ENCODE assay signal across 8 cellular contexts in the genomic region with DNA sequence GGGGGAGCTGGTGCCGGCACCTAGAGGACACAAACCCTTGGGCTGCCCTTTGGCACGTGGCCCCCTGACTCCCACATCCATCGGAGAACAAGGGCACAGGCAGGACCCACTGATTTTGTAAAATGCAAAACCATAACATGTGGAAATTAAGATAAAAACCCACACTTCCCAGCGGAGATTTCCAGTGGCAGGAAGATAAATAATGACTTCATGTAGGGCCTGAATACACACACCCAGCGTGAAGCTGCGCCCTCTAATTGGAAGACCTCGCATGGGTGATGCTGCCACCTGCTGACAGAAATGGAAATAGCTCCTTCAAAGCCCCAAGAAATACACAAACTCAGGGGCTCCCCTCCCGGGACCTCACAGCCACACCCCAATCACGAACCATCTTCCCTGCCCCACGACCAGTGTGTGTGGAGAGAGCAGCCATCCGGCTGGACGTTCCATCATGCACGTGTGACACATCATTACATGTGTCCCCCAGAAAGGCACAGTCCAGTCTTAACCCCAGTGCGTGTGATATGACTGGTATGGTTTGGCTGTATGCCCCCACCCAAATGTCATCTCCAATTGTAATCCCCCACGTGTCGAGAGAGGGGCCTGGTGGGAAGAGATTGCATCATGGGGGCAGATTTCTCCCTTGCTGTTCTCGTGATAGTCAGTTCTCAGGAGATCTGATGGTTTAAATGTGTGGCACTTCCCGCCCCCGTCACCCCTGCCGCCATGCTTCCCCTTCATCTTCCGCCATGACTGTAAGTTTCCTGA. TPM values are rescaled to one million over a fixed set of nuclear protein-coding genes. Genes with fewer than 3 reads are reported as not detected.
A peak's percentile ranks its signal among the peaks of the same experiment; 100 is the strongest.
DNase-seq lines count a peak whose midpoint lies in the region; ATAC-seq and TF ChIP-seq lines count a peak whose summit lies in the region.

No MANE protein-coding gene starts in this region.

- no peaks in the 10 kb centered on the region for H3K36me3 Mint-ChIP-seq in activated naive CD4-positive, alpha-beta T cell treated with anti-CD3 and anti-CD28 coated beads, Interleukin-2, amount 50 U/mL, for 72 hours

- peaks cover 14% of the 10 kb centered on the region for H3K4me1 ChIP-seq in prostate gland (replicated peaks)
- H3K4me1 ChIP-seq in uterus: peaks cover 0 to 7% of the 10 kb centered on the region in 2 donors

- ATAC-seq in activated naive CD4-positive, alpha-beta T cell treated with anti-CD3 and anti-CD28 coated beads, Interleukin-2, amount 50 U/mL, for 72 hours: peak; percentile 79 to 86
- ATAC-seq in Right ventricle myocardium inferior (peak; percentile 64), GM21423 (IDR thresholded peaks at IDR 0.05; ENCODE audit: unreplicated experiment) (no peak)

- H3K27ac ChIP-seq in prostate gland (no peak overlapping the region), uterus (no peak overlapping the region)

- TF ChIP-seq CTCF in GM12865 (IDR thresholded peaks at IDR 0.05; ENCODE audit: insufficient read depth, low read depth, low read length, missing control alignments) (peak; percentile 76), prostate gland (IDR thresholded peaks at IDR 0.05) (peak; percentile 68 to 90 (median 90)), uterus (IDR thresholded peaks at IDR 0.05) (peak; percentile 82 to 90 (median 89))

- no peaks in the 10 kb centered on the region for H3K9me3 Mint-ChIP-seq in activated naive CD4-positive, alpha-beta T cell treated with anti-CD3 and anti-CD28 coated beads, Interleukin-2, amount 50 U/mL, for 72 hours

- H3K9me3 ChIP-seq in MG63 (no peaks in the 10 kb centered on the region), prostate gland (no peaks in the 10 kb centered on the region), uterus (no peaks in the 10 kb centered on the region)

- DNase-seq in GM12865 (ENCODE audit: low read depth) (peak; percentile 80), MG63 (peak; percentile 58), SKM-1 treated with dmso at 0.1 percent for 144 hours (lab: John Stamatoyannopoulos, UW; ENCODE audit: unreplicated experiment) (peak; percentile 51), Right ventricle myocardium inferior (ENCODE audit: missing footprints) (no peak), prostate gland (ENCODE audit: low spot score) (peak; percentile 78), uterus (peak; percentile 67 to 76)
- peak in 1 of 2 donors; percentile 82 for DNase-seq in activated naive CD4-positive, alpha-beta T cell treated with anti-CD3 and anti-CD28 coated beads, Interleukin-2, amount 50 U/mL, for 72 hours (ENCODE audit: low spot score in 2 of 2)

- H3K4me3 ChIP-seq in GM12865 (ENCODE audit: low read depth, low read length): no peak overlapping the region
- no peak overlapping the region for H3K4me3 ChIP-seq in MG63
- H3K4me3 ChIP-seq in prostate gland: no peak overlapping the region
- no peak overlapping the region for H3K4me3 ChIP-seq in uterus

- H3K27me3 ChIP-seq in MG63: no peaks in the 10 kb centered on the region
- H3K27me3 ChIP-seq in prostate gland (replicated peaks; ENCODE audit: insufficient read depth): no peaks in the 10 kb centered on the region
- no peaks in the 10 kb centered on the region for H3K27me3 ChIP-seq in uterus

- intact Hi-C loops in Right ventricle myocardium inferior (cut with DNase I) (loop anchor here (1.0 kb wide), 2 partner anchors 54 to 128 kb away; no protein-coding TSS in a partner anchor), prostate gland (cut with DNase I) (loop anchor here (2.0 kb wide), 1 partner anchor 128 kb away; no protein-coding TSS in a partner anchor), uterus (cut with DNase I; ENCODE audit: low total_unique reads) (loop anchor here (5.0 kb wide), 1 partner anchor 127 kb away; no protein-coding TSS in a partner anchor)

- no peak overlapping the region for H3K27ac Mint-ChIP-seq in activated naive CD4-positive, alpha-beta T cell treated with anti-CD3 and anti-CD28 coated beads, Interleukin-2, amount 50 U/mL, for 72 hours

- TF ChIP-seq POLR2A in prostate gland (IDR thresholded peaks at IDR 0.05): no peak
- no peak for TF ChIP-seq POLR2A in uterus (IDR thresholded peaks at IDR 0.05)

- 30% methylated on average over 18 of the region's 21 CpGs for WGBS in prostate gland

- no peaks in the 10 kb centered on the region for H3K36me3 ChIP-seq in MG63
- no peaks in the 10 kb centered on the region for H3K36me3 ChIP-seq in prostate gland
- H3K36me3 ChIP-seq in uterus: no peaks in the 10 kb centered on the region

RNA-seq across cellular contexts. Expression of gene TPRG1L, which starts 5.7 kb away (rescaled TPM):
- 32.4 and 34.5 TPM in 2 replicates for total RNA-seq in MG63 (2014; rRNA removed; shearing (Covaris generic); ENCODE audit: low replicate concordance)
- total RNA-seq in activated naive CD4-positive, alpha-beta T cell treated with anti-CD3 and anti-CD28 coated beads, Interleukin-2, amount 50 U/mL, for 72 hours: 1 to 10 TPM; 6.0 to 10.0 TPM
- total RNA-seq in Right ventricle myocardium inferior (46.1 TPM), prostate gland (10 to 100 TPM; 26.4 to 35.0 TPM), uterus (10 to 100 TPM; 18.7 to 43.4 (median 29.6) TPM)

RNA-seq across cellular contexts. Expression of gene MEGF6, which starts 7.8 kb away (rescaled TPM):
- total RNA-seq in MG63 (2014; rRNA removed; shearing (Covaris generic); ENCODE audit: low replicate concordance): 121 and 198 TPM in 2 replicates
- 1 to 10 TPM; 4.6 to 7.6 TPM for total RNA-seq in activated naive CD4-positive, alpha-beta T cell treated with anti-CD3 and anti-CD28 coated beads, Interleukin-2, amount 50 U/mL, for 72 hours
- total RNA-seq in Right ventricle myocardium inferior: 7.0 TPM
- total RNA-seq in prostate gland: 10 to 100 TPM; 67.3 to 82.5 TPM
- 10 to 100 TPM in 3 of 4 donors, under 1 TPM in 1; 0.88 to 69.0 (median 36.9) TPM for total RNA-seq in uterus

RNA-seq across cellular contexts. Expression of gene WRAP73, which starts 30.8 kb away (rescaled TPM):
- total RNA-seq in MG63 (2014; rRNA removed; shearing (Covaris generic); ENCODE audit: low replicate concordance): 37.6 and 52.7 TPM in 2 replicates
- total RNA-seq in activated naive CD4-positive, alpha-beta T cell treated with anti-CD3 and anti-CD28 coated beads, Interleukin-2, amount 50 U/mL, for 72 hours: 10 to 100 TPM; 26.5 to 38.6 TPM
- 14.6 TPM for total RNA-seq in Right ventricle myocardium inferior
- total RNA-seq in prostate gland: 10 to 100 TPM; 22.3 to 39.5 TPM
- 10 to 100 TPM in 3 of 4 donors, 1 to 10 TPM in 1; 4.6 to 31.7 (median 25.0) TPM for total RNA-seq in uterus

RNA-seq across cellular contexts. Expression of gene TP73, which starts 33.2 kb away (rescaled TPM):
- 3.1 and 8.3 TPM in 2 replicates for total RNA-seq in MG63 (2014; rRNA removed; shearing (Covaris generic); ENCODE audit: low replicate concordance)
- total RNA-seq in activated naive CD4-positive, alpha-beta T cell treated with anti-CD3 and anti-CD28 coated beads, Interleukin-2, amount 50 U/mL, for 72 hours: under 1 TPM; 0.30 to 0.39 TPM
- total RNA-seq in Right ventricle myocardium inferior (0.14 TPM), prostate gland (10 to 100 TPM in 1 of 2 donors, 1 to 10 TPM in 1; 5.1 to 15.1 TPM), uterus (under 1 TPM in 2 of 4 donors, not detected in 2; 0.30 to 0.76 TPM)
